ENCODE assay signal across 8 cellular contexts in the genomic region with DNA sequence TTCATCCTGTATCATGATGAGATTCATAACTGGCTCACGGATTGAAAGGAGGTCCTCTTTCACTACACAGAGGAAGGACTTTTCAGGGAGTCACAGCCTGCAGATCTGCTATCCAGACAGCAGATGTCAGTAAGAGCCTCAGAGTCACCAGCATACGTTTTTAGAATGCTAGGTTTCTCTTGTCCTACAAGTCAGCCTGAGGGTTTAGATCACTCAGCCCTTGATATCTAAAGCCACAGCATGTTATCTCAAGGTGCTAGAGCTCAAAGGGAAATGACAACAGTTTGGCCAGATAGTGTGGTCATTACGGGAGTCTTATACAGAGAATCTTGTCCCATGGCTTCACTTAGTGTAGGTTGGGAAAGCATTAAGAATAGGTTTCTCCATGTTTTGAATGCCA. TPM values are rescaled to one million over a fixed set of nuclear protein-coding genes. Genes with fewer than 3 reads are reported as not detected.
DNase-seq lines count a peak whose midpoint lies in the region; ATAC-seq and TF ChIP-seq lines count a peak whose summit lies in the region.

No MANE protein-coding gene starts in this region.

- no peaks in the 10 kb centered on the region for H4K20me1 ChIP-seq in Loucy (ENCODE audit: insufficient read depth, low read length, poor library complexity, severe bottlenecking)

- H3K9me3 ChIP-seq in heart left ventricle (no peaks in the 10 kb centered on the region), Loucy (ENCODE audit: insufficient read depth, low read depth, low read length) (no peaks in the 10 kb centered on the region), liver (ENCODE audit: control insufficient read depth in 4 of 4, low read length in 3 of 4) (no peaks in the 10 kb centered on the region)

- H3K4me3 ChIP-seq in heart left ventricle (no peak overlapping the region), Loucy (ENCODE audit: low read length, poor library complexity, severe bottlenecking) (no peak overlapping the region), liver (ENCODE audit: low read depth in 1 of 3, low read length in 3 of 3) (no peak overlapping the region)

- no peak overlapping the region for H3K27ac ChIP-seq in heart left ventricle
- no peak overlapping the region for H3K27ac ChIP-seq in liver (ENCODE audit: low read depth in 1 of 2, low read length in 2 of 2)

- DNase-seq in heart left ventricle, result no peak
- no peak for DNase-seq in Right ventricle myocardium inferior (ENCODE audit: missing footprints)
- DNase-seq in amniotic epithelial cell (ENCODE audit: low read depth), result peak; percentile 72
- no peak for DNase-seq in GF-D8 (lab: John Stamatoyannopoulos, UW)
- DNase-seq in cerebellar nuclear complex (lab: John Stamatoyannopoulos, UW), result no peak

- no peaks in the 10 kb centered on the region for H3K79me2 ChIP-seq in Loucy (ENCODE audit: insufficient read depth, low read length)

- 6 to 18% (median 14%) methylated on average over 3 of the region's 3 CpGs for WGBS in heart left ventricle, 4 donors
- 29% methylated on average over 3 of the region's 3 CpGs for WGBS in liver

- peaks cover 0 to 6% (median 0%) of the 10 kb centered on the region in 9 donors for H3K27me3 ChIP-seq in heart left ventricle
- no peaks in the 10 kb centered on the region for H3K27me3 ChIP-seq in Loucy (ENCODE audit: insufficient read depth, low read length, poor library complexity, severe bottlenecking)
- peaks cover 0 to 4% (median 0%) of the 10 kb centered on the region in 4 donors for H3K27me3 ChIP-seq in liver (ENCODE audit: control insufficient read depth in 4 of 4, insufficient read depth in 4 of 4, low read length in 3 of 4)

- H3K4me1 ChIP-seq in heart left ventricle (no peaks in the 10 kb centered on the region), Loucy (ENCODE audit: insufficient read depth, low read length, poor library complexity, severe bottlenecking) (no peaks in the 10 kb centered on the region), liver (ENCODE audit: control insufficient read depth in 4 of 4, insufficient read depth in 4 of 4, low read length in 3 of 4) (no peaks in the 10 kb centered on the region)

- no peaks in the 10 kb centered on the region for H3K36me3 ChIP-seq in heart left ventricle
- H3K36me3 ChIP-seq in Loucy (ENCODE audit: insufficient read depth, low read length), result no peaks in the 10 kb centered on the region
- no peaks in the 10 kb centered on the region for H3K36me3 ChIP-seq in liver (ENCODE audit: control insufficient read depth in 4 of 4, insufficient read depth in 3 of 4, low read depth in 1 of 4, low read length in 3 of 4)

- no peak overlapping the region for H2AFZ ChIP-seq in Loucy (ENCODE audit: low read length)

- ATAC-seq in heart left ventricle, result peak in 3 of 4 donors; percentile 61 to 76 (median 62)
- no peak for ATAC-seq in Right ventricle myocardium inferior
- ATAC-seq in HG03135 (IDR thresholded peaks at IDR 0.05; ENCODE audit: unreplicated experiment), result no peak

- H3K9ac ChIP-seq in Loucy (ENCODE audit: low read depth, low read length, poor library complexity, severe bottlenecking) (no peak overlapping the region), liver (ENCODE audit: low read depth in 1 of 2, low read length in 2 of 2) (no peak overlapping the region)

- intact Hi-C loops in heart left ventricle (cut with DNase I), result loop anchor here in 9 of 10 donors (5.0 to 10.0 kb wide), 4 partner anchors 173 to 733 kb away; no protein-coding TSS in a partner anchor
- intact Hi-C loops in Right ventricle myocardium inferior (cut with DNase I), result loop anchor here (10.0 kb wide), 1 partner anchor 193 kb away; no protein-coding TSS in a partner anchor

- no peak for TF ChIP-seq POLR2A in heart left ventricle (IDR thresholded peaks at IDR 0.05)

- H3K4me2 ChIP-seq in Loucy (ENCODE audit: low read depth, low read length, poor library complexity, severe bottlenecking), result peak overlapping the region; percentile 19

- H3F3A ChIP-seq in Loucy (ENCODE audit: low read depth), result no peaks in the 10 kb centered on the region

- peak; percentile 64 to 76 for TF ChIP-seq RAD21 in liver (IDR thresholded peaks at IDR 0.05)

- TF ChIP-seq CTCF in heart left ventricle (IDR thresholded peaks at IDR 0.05) (peak in 10 of 12 donors; percentile 16 to 65 (median 46)), Loucy (conservative IDR thresholded peaks at IDR 0.05; ENCODE audit: low read length) (peak; percentile 76), liver (IDR thresholded peaks at IDR 0.05; ENCODE audit: low read depth, low read length, missing input control) (peak; percentile 40)

- H3K9me2 ChIP-seq in Loucy (replicated peaks; ENCODE audit: low read depth, low read length), result no peaks in the 10 kb centered on the region

TF ChIP-seq in liver, 16 proteins besides CTCF, POLR2A, EP300 and RAD21:
- no peak for TF ChIP-seq HNF4G (IDR thresholded peaks at IDR 0.05)
- TF ChIP-seq, protein P1, sequence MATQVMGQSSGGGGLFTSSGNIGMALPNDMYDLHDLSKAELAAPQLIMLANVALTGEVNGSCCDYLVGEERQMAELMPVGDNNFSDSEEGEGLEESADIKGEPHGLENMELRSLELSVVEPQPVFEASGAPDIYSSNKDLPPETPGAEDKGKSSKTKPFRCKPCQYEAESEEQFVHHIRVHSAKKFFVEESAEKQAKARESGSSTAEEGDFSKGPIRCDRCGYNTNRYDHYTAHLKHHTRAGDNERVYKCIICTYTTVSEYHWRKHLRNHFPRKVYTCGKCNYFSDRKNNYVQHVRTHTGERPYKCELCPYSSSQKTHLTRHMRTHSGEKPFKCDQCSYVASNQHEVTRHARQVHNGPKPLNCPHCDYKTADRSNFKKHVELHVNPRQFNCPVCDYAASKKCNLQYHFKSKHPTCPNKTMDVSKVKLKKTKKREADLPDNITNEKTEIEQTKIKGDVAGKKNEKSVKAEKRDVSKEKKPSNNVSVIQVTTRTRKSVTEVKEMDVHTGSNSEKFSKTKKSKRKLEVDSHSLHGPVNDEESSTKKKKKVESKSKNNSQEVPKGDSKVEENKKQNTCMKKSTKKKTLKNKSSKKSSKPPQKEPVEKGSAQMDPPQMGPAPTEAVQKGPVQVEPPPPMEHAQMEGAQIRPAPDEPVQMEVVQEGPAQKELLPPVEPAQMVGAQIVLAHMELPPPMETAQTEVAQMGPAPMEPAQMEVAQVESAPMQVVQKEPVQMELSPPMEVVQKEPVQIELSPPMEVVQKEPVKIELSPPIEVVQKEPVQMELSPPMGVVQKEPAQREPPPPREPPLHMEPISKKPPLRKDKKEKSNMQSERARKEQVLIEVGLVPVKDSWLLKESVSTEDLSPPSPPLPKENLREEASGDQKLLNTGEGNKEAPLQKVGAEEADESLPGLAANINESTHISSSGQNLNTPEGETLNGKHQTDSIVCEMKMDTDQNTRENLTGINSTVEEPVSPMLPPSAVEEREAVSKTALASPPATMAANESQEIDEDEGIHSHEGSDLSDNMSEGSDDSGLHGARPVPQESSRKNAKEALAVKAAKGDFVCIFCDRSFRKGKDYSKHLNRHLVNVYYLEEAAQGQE (IDR thresholded peaks at IDR 0.05), result no peak
- no peak for TF ChIP-seq EGR1 (IDR thresholded peaks at IDR 0.05; ENCODE audit: low read depth in 2 of 2)
- TF ChIP-seq FOXA2 (IDR thresholded peaks at IDR 0.05), result no peak
- no peak for TF ChIP-seq GABPA (IDR thresholded peaks at IDR 0.05 in 1 of 2, conservative IDR thresholded peaks at IDR 0.05 in 1 of 2)
- TF ChIP-seq RXRA (IDR thresholded peaks at IDR 0.05), result no peak
- TF ChIP-seq HNF4A (conservative IDR thresholded peaks at IDR 0.05), result no peak
- TF ChIP-seq, protein P2, sequence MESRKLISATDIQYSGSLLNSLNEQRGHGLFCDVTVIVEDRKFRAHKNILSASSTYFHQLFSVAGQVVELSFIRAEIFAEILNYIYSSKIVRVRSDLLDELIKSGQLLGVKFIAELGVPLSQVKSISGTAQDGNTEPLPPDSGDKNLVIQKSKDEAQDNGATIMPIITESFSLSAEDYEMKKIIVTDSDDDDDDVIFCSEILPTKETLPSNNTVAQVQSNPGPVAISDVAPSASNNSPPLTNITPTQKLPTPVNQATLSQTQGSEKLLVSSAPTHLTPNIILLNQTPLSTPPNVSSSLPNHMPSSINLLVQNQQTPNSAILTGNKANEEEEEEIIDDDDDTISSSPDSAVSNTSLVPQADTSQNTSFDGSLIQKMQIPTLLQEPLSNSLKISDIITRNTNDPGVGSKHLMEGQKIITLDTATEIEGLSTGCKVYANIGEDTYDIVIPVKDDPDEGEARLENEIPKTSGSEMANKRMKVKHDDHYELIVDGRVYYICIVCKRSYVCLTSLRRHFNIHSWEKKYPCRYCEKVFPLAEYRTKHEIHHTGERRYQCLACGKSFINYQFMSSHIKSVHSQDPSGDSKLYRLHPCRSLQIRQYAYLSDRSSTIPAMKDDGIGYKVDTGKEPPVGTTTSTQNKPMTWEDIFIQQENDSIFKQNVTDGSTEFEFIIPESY (IDR thresholded peaks at IDR 0.05), result no peak
- no peak for TF ChIP-seq TAF1 (conservative IDR thresholded peaks at IDR 0.05)
- no peak for TF ChIP-seq JUND (IDR thresholded peaks at IDR 0.05)
- TF ChIP-seq, protein P3, sequence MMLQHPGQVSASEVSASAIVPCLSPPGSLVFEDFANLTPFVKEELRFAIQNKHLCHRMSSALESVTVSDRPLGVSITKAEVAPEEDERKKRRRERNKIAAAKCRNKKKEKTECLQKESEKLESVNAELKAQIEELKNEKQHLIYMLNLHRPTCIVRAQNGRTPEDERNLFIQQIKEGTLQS (IDR thresholded peaks at IDR 0.05), result no peak
- no peak for TF ChIP-seq MAX (IDR thresholded peaks at IDR 0.05)
- TF ChIP-seq FOXA1 (IDR thresholded peaks at IDR 0.05), result no peak
- no peak for TF ChIP-seq NR2F2 (IDR thresholded peaks at IDR 0.05)
- no peak for TF ChIP-seq SP1 (IDR thresholded peaks at IDR 0.05)
- TF ChIP-seq YY1 (IDR thresholded peaks at IDR 0.05), result no peak
TF ChIP-seq in liver: peak in this region for 0.

RNA-seq across cellular contexts. Expression of gene SLC46A2, which starts 30.9 kb away (rescaled TPM):
- total RNA-seq in heart left ventricle (under 1 TPM in 3 of 9 donors, not detected in 6; 0.18 to 0.45 (median 0.19) TPM), Right ventricle myocardium inferior (not detected), liver (under 1 TPM in 1 of 2 donors, not detected in 1; 0.17 TPM)
- polyA plus RNA-seq in heart left ventricle (under 1 TPM in 1 of 2 donors, not detected in 1; 0.08 TPM), liver (under 1 TPM; 0.01 to 0.07 TPM)

Comparison
In these comparisons a context has a peak if more than half of its experiments do, and no peak if none do; other contexts are left out.
1. ATAC-seq: peak in heart left ventricle (3 of 4); none in Right ventricle myocardium inferior (single experiment) and HG03135 (single experiment).
2. Peak in every context shown above with its lines, with median percentiles within 50 percentile points of each other: CTCF ChIP-seq.